14 cellular contexts compared by ENCODE assay signal in the genomic region with DNA sequence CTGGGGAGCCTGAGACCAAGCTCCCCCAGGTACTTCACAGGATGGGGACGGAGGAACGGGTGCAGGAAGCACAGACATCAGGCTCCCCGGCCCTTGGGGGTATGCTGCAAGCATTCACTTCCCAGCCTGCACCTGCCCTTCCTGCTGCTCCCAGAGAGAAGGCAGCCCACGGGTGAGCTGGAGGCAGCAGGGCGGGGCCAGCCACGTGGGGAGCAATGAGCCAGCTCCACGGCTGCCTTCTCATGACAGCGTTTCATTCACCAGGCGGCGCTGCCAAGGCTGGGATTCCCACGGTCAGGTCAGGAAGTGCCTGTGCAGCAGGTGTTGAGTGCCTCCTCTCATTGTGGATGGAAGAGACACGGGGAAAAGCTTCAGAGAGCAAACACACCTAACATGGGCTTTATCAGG. TPM values are rescaled to one million over a fixed set of nuclear protein-coding genes. Genes with fewer than 3 reads are reported as not detected.
DNase-seq lines count a peak whose midpoint lies in the region; ATAC-seq and TF ChIP-seq lines count a peak whose summit lies in the region.
"Had no signal": no experiment of that assay in that cellular context is flagged by ENCODE, and none has a peak within 500 bp of the region (broad histone marks: within the 10 kb centered on the region; RNA-seq: fewer than 3 reads in every experiment).

No MANE protein-coding gene starts in this region.

- H3K36me3 ChIP-seq in left lung (peaks cover 0 to 41% of the 10 kb centered on the region in 2 donors), smooth muscle cell (ENCODE audit: low read depth) (no peaks in the 10 kb centered on the region)
- H3K36me3 ChIP-seq: neural progenitor cell had no signal

- H3K27ac Mint-ChIP-seq in activated B cell treated with CpG ODN at 0.5 μM for 24 hours, result peak overlapping the region; percentile 12
- H3K27ac Mint-ChIP-seq: neural progenitor cell, WTC11 had no signal

- H3K27ac ChIP-seq in left lung (peak overlapping the region in 1 of 2 donors; percentile 30), smooth muscle cell (ENCODE audit: low read depth) (no peak overlapping the region)
- H3K27ac ChIP-seq: neural progenitor cell had no signal

- peaks cover 41% of the 10 kb centered on the region for H4K20me1 ChIP-seq in smooth muscle cell (ENCODE audit: low read depth)

- H3K9me3 ChIP-seq in left lung (peaks cover 0 to 5% of the 10 kb centered on the region in 2 donors), smooth muscle cell (replicated peaks; ENCODE audit: low read depth) (no peaks in the 10 kb centered on the region)

- H3K4me1 ChIP-seq in left lung (peaks cover 8 to 44% of the 10 kb centered on the region in 2 donors), smooth muscle cell (ENCODE audit: low read depth) (peaks cover 16% of the 10 kb centered on the region)

- CTCF ChIA-PET in activated B cell treated with CpG ODN at 0.5 μM for 24 hours (lab: Charles Lee), result no interaction called here

- POLR2A ChIA-PET in activated B cell treated with CpG ODN at 0.5 μM for 24 hours (lab: Charles Lee), result no interaction called here

- peaks cover 46% of the 10 kb centered on the region for H3K36me3 Mint-ChIP-seq in activated B cell treated with CpG ODN at 0.5 μM for 24 hours (ENCODE audit: low read depth)

- H3K27me3 ChIP-seq in left lung, result no peaks in the 10 kb centered on the region
- H3K27me3 ChIP-seq in smooth muscle cell (ENCODE audit: low read depth), result no peaks in the 10 kb centered on the region
- H3K27me3 ChIP-seq: neural progenitor cell had no signal

- ATAC-seq in activated B cell treated with CpG ODN at 0.5 μM for 24 hours (ENCODE audit: low read depth) (no peak), left lung (peak; percentile 24), GM18511 (IDR thresholded peaks at IDR 0.05; ENCODE audit: unreplicated experiment) (no peak), GM21515 (IDR thresholded peaks at IDR 0.05; ENCODE audit: unreplicated experiment) (no peak)
- ATAC-seq: Right ventricle myocardium inferior, WTC11 had no signal

- intact Hi-C loops in activated B cell treated with CpG ODN at 0.5 μM for 24 hours (cut with micrococcal nuclease), result no loop called here
- intact Hi-C loops in left lung (cut with DNase I), result no loop called here

- DNase-seq in stimulated activated CD4-positive, alpha-beta T cell treated with anti-CD3 and anti-CD28 coated beads, Interleukin-4, amount 100 ng/mL, for 1 hour, result peak; percentile 36
- no peak for DNase-seq in stimulated activated CD4-positive, alpha-beta T cell treated with anti-CD3 and anti-CD28 coated beads, Interleukin-2, amount 100 ng/mL, for 48 hours
- DNase-seq in activated B cell treated with CpG ODN at 0.5 μM for 24 hours (no peak), left lung (peak in 1 of 2 donors; percentile 84), ureter (ENCODE audit: low spot score) (peak; percentile 69), smooth muscle cell (lab: John Stamatoyannopoulos, UW; ENCODE audit: unreplicated experiment) (no peak)
- DNase-seq: amniotic stem cell; NCI-H1694; stimulated activated CD4-positive, alpha-beta T cell treated with anti-CD3 and anti-CD28 coated beads, Interleukin-2, amount 100 ng/mL, for 24 hours had no signal

- peaks cover under 1% of the 10 kb centered on the region for H3K9me3 Mint-ChIP-seq in activated B cell treated with CpG ODN at 0.5 μM for 24 hours

- H3K4me1 Mint-ChIP-seq in activated B cell treated with CpG ODN at 0.5 μM for 24 hours, result peaks cover 11% of the 10 kb centered on the region

- 89% methylated on average over 12 of the region's 12 CpGs for WGBS in smooth muscle cell (ENCODE audit: low lambda C conversion rate)

- no peak overlapping the region for H3K4me2 ChIP-seq in smooth muscle cell
- H3K4me2 ChIP-seq: neural progenitor cell had no signal

- no peak overlapping the region for H2AFZ ChIP-seq in smooth muscle cell (ENCODE audit: low read depth)
- H2AFZ ChIP-seq: neural progenitor cell had no signal

- TF ChIP-seq CTCF in activated B cell treated with CpG ODN at 0.5 μM for 24 hours (IDR thresholded peaks at IDR 0.05) (no peak), left lung (IDR thresholded peaks at IDR 0.05) (no peak), smooth muscle cell (IDR thresholded peaks at IDR 0.05; ENCODE audit: borderline replicate concordance, insufficient read depth, poor library complexity, severe bottlenecking) (no peak)

- no peak overlapping the region for H3K4me3 Mint-ChIP-seq in activated B cell treated with CpG ODN at 0.5 μM for 24 hours
- H3K4me3 Mint-ChIP-seq: neural progenitor cell, WTC11 had no signal

- H3F3A ChIP-seq in smooth muscle cell (ENCODE audit: low read depth), result peaks cover 18% of the 10 kb centered on the region

- H3K79me2 ChIP-seq in smooth muscle cell (ENCODE audit: low read depth), result no peaks in the 10 kb centered on the region

- no peaks in the 10 kb centered on the region for H3K27me3 Mint-ChIP-seq in activated B cell treated with CpG ODN at 0.5 μM for 24 hours

- H3K4me3 ChIP-seq in left lung, result no peak overlapping the region
- no peak overlapping the region for H3K4me3 ChIP-seq in smooth muscle cell
- H3K4me3 ChIP-seq: neural progenitor cell had no signal

- no peak overlapping the region for H3K9ac ChIP-seq in smooth muscle cell (ENCODE audit: low read depth)
- H3K9ac ChIP-seq: neural progenitor cell had no signal

RNA-seq across cellular contexts. Expression of a gene that starts 14.5 kb away (rescaled TPM):
- total RNA-seq in activated B cell treated with CpG ODN at 0.5 μM for 24 hours, result 0.42 and 0.54 TPM in 2 replicates
- total RNA-seq in left lung, result 10 to 100 TPM; 28.3 to 50.0 TPM
- total RNA-seq in ureter, result 15.9 TPM
- 11.0 and 21.8 TPM in 2 replicates for total RNA-seq in smooth muscle cell
- 89.3 and 90.7 TPM in 2 replicates for polyA plus RNA-seq in smooth muscle cell

RNA-seq across cellular contexts. Expression of a gene that starts 48.4 kb away (rescaled TPM):
- total RNA-seq in activated B cell treated with CpG ODN at 0.5 μM for 24 hours, result 112 and 115 TPM in 2 replicates
- 100 to 1,000 TPM; 101 to 122 TPM for total RNA-seq in left lung
- 189 TPM for total RNA-seq in ureter
- total RNA-seq in smooth muscle cell, result 63.1 and 102 TPM in 2 replicates
- 95.0 and 114 TPM in 2 replicates for polyA plus RNA-seq in smooth muscle cell

RNA-seq across cellular contexts. Expression of a gene that starts 58.1 kb away (rescaled TPM):
- total RNA-seq in activated B cell treated with CpG ODN at 0.5 μM for 24 hours (1.1 and 1.4 TPM in 2 replicates), left lung (10 to 100 TPM; 18.0 to 31.7 TPM), ureter (21.5 TPM), smooth muscle cell (171 and 194 TPM in 2 replicates)
- polyA plus RNA-seq in smooth muscle cell, result 303 and 392 TPM in 2 replicates

Comparison
In these comparisons a context has a peak if more than half of its experiments do, and no peak if none do; other contexts are left out.
1. DNase-seq: peak in stimulated activated CD4-positive, alpha-beta T cell treated with anti-CD3 and anti-CD28 coated beads, Interleukin-4, amount 100 ng/mL, for 1 hour (single experiment) and ureter (single experiment); none in stimulated activated CD4-positive, alpha-beta T cell treated with anti-CD3 and anti-CD28 coated beads, Interleukin-2, amount 100 ng/mL, for 48 hours (0 of 2), activated B cell treated with CpG ODN at 0.5 μM for 24 hours (single experiment) and smooth muscle cell (single experiment).